ENCODE assay signal across 11 cellular contexts in the genomic region with DNA sequence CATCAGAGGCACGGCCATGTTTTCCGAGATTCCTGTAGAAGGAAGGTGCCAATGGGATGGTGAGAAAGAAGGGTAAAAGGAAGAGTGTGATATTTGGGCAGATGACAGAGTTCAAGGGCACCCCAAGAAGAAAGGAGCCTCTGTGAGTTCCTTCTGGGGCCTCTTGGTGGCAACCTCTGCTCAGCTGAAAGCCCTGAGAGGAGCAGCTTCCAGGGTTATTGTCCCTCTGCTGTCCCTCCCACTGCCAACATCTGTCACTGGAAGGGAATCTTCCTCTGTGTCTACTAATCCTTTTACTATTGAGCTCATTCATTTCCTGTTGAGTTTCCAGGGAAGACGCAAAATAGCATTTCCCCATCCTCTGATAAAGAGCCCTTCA. TPM values are rescaled to one million over a fixed set of nuclear protein-coding genes. Genes with fewer than 3 reads are reported as not detected.
DNase-seq lines count a peak whose midpoint lies in the region; ATAC-seq and TF ChIP-seq lines count a peak whose summit lies in the region.
"Had no signal": no experiment of that assay in that cellular context is flagged by ENCODE, and none has a peak within 500 bp of the region (broad histone marks: within the 10 kb centered on the region; RNA-seq: fewer than 3 reads in every experiment).

No MANE protein-coding gene starts in this region.

- dilution Hi-C loops in mammary epithelial cell (cut with HindIII; ENCODE audit: low sequenced_read_pairs) = no loop called here

- no peak overlapping the region for H3K27ac ChIP-seq in mammary epithelial cell (ENCODE audit: insufficient read depth, low read depth, low read length)
- no peak overlapping the region for H3K27ac ChIP-seq in parathyroid adenoma
- H3K27ac ChIP-seq: 22Rv1, epithelial cell of prostate, neutrophil had no signal

- H3K27me3 Mint-ChIP-seq in progenitor cell of endocrine pancreas = peaks cover 9% of the 10 kb centered on the region

- BruUV-seq in mammary epithelial cell (replicated peaks; lab: Mats Ljungman, UMichigan) = no TSS peak

- no peaks in the 10 kb centered on the region for H3K36me3 ChIP-seq in mammary epithelial cell (ENCODE audit: insufficient read depth, low read length)
- no peaks in the 10 kb centered on the region for H3K36me3 ChIP-seq in parathyroid adenoma (ENCODE audit: control insufficient read depth, insufficient read depth, low read length)
- H3K36me3 ChIP-seq: neutrophil had no signal

- H3K4me2 ChIP-seq in mammary epithelial cell (ENCODE audit: insufficient read depth, low read depth, low read length) (peak overlapping the region; percentile 50), parathyroid adenoma (ENCODE audit: low read length) (no peak overlapping the region)

- no peak overlapping the region for H3K4me3 Mint-ChIP-seq in progenitor cell of endocrine pancreas (ENCODE audit: low read depth)

- no peak for ATAC-seq in GM18519 (IDR thresholded peaks at IDR 0.05; ENCODE audit: low FRiP score, unreplicated experiment)

- TF ChIP-seq CTCF in mammary epithelial cell (conservative IDR thresholded peaks at IDR 0.05 in 1 of 2, IDR thresholded peaks at IDR 0.05 in 1 of 2; ENCODE audit: extremely low read depth in 1 of 2, insufficient read depth in 1 of 2, low read depth in 1 of 2, low read length in 2 of 2) (no peak), parathyroid adenoma (IDR thresholded peaks at IDR 0.05) (no peak), progenitor cell of endocrine pancreas (IDR thresholded peaks at IDR 0.05; ENCODE audit: unreplicated experiment) (no peak)

- no peaks in the 10 kb centered on the region for H3K4me1 Mint-ChIP-seq in progenitor cell of endocrine pancreas (ENCODE audit: low read depth)

- CTCF ChIA-PET in mammary epithelial cell (lab: Charles Lee; ENCODE audit: low non-redundant PET) = interaction anchor here (0.7 to 0.8 kb wide), 2 partner anchors 63 to 541 kb away, joined by 5 to 8 read pairs; no protein-coding TSS in a partner anchor

- H2AFZ ChIP-seq in mammary epithelial cell (ENCODE audit: low read depth, low read length) = peak overlapping the region; percentile 89
- H2AFZ ChIP-seq in parathyroid adenoma = peak overlapping the region; percentile 74

- H3K4me3 ChIP-seq in mammary epithelial cell (replicated peaks in 1 of 3; ENCODE audit: insufficient read depth in 1 of 3, low read depth in 2 of 3, low read length in 3 of 3) = no peak overlapping the region
- H3K4me3 ChIP-seq in parathyroid adenoma (ENCODE audit: low read depth, low read length) = no peak overlapping the region

- H3K9ac ChIP-seq in mammary epithelial cell (ENCODE audit: insufficient read depth, low read length) (no peak overlapping the region), parathyroid adenoma (no peak overlapping the region)

- H4K20me1 ChIP-seq in mammary epithelial cell (ENCODE audit: insufficient read depth, low read length) = no peaks in the 10 kb centered on the region

- DNase-seq in DMS 273 (lab: John Stamatoyannopoulos, UW; ENCODE audit: unreplicated experiment) (peak; percentile 50), DMS 273 treated with DMSO at 0.1 percent for 48 hours (lab: John Stamatoyannopoulos, UW) (no peak), MV-4-11 (lab: John Stamatoyannopoulos, UW) (peak; percentile 10), mammary epithelial cell (no peak), NCI-H226 (no peak), progenitor cell of endocrine pancreas (ENCODE audit: low spot score, unreplicated experiment) (no peak)

- in situ Hi-C loops in mammary epithelial cell (cut with MboI; ENCODE audit: low sequenced_read_pairs in 2 of 2) = loop anchor here in 1 of 2 donors (25.0 kb wide), 1 partner anchor 950 kb away; no protein-coding TSS in a partner anchor

- intact Hi-C loops in mammary epithelial cell (cut with micrococcal nuclease) = loop anchor here (1.0 to 10.0 kb wide), 2 partner anchors 362 to 530 kb away; a partner anchor contains a TSS

- H3K27me3 ChIP-seq in mammary epithelial cell (ENCODE audit: insufficient read depth, low read length) = no peaks in the 10 kb centered on the region
- no peaks in the 10 kb centered on the region for H3K27me3 ChIP-seq in parathyroid adenoma (ENCODE audit: control insufficient read depth, insufficient read depth, low read length)
- H3K27me3 ChIP-seq: neutrophil had no signal

- no peaks in the 10 kb centered on the region for H3K4me1 ChIP-seq in mammary epithelial cell (ENCODE audit: insufficient read depth, low read length)
- peaks cover 2% of the 10 kb centered on the region for H3K4me1 ChIP-seq in parathyroid adenoma

- H3K36me3 Mint-ChIP-seq in progenitor cell of endocrine pancreas (ENCODE audit: insufficient read depth) = no peaks in the 10 kb centered on the region

- WGBS in mammary epithelial cell (ENCODE audit: low coverage, missing lambda C conversion rate) = 33% methylated on average over 3 of the region's 3 CpGs

- H3K27ac Mint-ChIP-seq in progenitor cell of endocrine pancreas = no peak overlapping the region

- no peaks in the 10 kb centered on the region for H3K9me3 ChIP-seq in mammary epithelial cell (replicated peaks; ENCODE audit: insufficient read depth, low read length)
- H3K9me3 ChIP-seq in parathyroid adenoma (ENCODE audit: control insufficient read depth, low read length) = no peaks in the 10 kb centered on the region
- H3K9me3 ChIP-seq: neutrophil had no signal

- H3K79me2 ChIP-seq in mammary epithelial cell (ENCODE audit: insufficient read depth, low read length) (no peaks in the 10 kb centered on the region), parathyroid adenoma (no peaks in the 10 kb centered on the region)

- H3K9me3 Mint-ChIP-seq in progenitor cell of endocrine pancreas (ENCODE audit: low read depth) = no peaks in the 10 kb centered on the region

RNA-seq across cellular contexts. Expression of a gene that starts 40.0 kb away (rescaled TPM):
- total RNA-seq in mammary epithelial cell (not detected), progenitor cell of endocrine pancreas (32.9 and 35.2 TPM in 2 replicates)
- not detected for polyA plus RNA-seq in mammary epithelial cell
- polyA minus RNA-seq in mammary epithelial cell = not detected

RNA-seq across cellular contexts. Expression of a gene that starts 48.3 kb away (rescaled TPM):
- total RNA-seq in mammary epithelial cell = 10 to 100 TPM in 1 of 2 donors, not detected in 1; 13.0 TPM
- polyA plus RNA-seq in mammary epithelial cell = not detected
- polyA minus RNA-seq in mammary epithelial cell = not detected
- total RNA-seq in progenitor cell of endocrine pancreas = 11.2 and 11.6 TPM in 2 replicates

Comparison
In these comparisons a context has a peak if more than half of its experiments do, and no peak if none do; other contexts are left out.
1. DNase-seq: peak in DMS 273 (single experiment) and MV-4-11 (single experiment); none in DMS 273 treated with DMSO at 0.1 percent for 48 hours (single experiment), mammary epithelial cell (single experiment), NCI-H226 (single experiment) and progenitor cell of endocrine pancreas (single experiment).
2. RNA of a gene that starts 40.0 kb away (total RNA-seq): 32.9 to 35.2 TPM in progenitor cell of endocrine pancreas; not detected in mammary epithelial cell; every median in the first group is over 10 times any median in the second.